8 cellular contexts compared by ENCODE assay signal in the genomic region with DNA sequence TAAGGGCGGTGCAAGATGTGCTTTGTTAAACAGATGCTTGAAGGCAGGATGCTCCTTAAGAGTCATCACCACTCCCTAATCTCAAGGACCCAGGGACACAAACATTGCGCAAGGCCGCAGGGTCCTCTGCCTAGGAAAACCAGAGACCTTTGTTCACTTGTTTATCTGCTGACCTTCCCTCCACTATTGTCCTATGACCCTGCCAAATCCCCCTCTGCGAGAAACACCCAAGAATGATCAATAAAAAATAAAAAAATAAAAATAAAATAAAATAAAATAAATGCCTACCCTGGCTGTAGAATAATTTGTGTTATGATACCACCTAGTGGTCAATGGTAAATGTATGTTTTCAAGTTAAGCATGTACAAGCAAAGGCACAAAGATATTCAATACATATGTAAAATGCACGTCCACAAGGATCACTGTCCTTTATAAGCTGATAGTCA. TPM values are rescaled to one million over a fixed set of nuclear protein-coding genes. Genes with fewer than 3 reads are reported as not detected.
DNase-seq lines count a peak whose midpoint lies in the region; ATAC-seq, FAIRE-seq and TF ChIP-seq lines count a peak whose summit lies in the region.
"Not testable (repeated sequence)": the region's sequence is repeated elsewhere in the genome, so short reads cannot be mapped to it uniquely, and the experiment has no call there.

No MANE protein-coding gene starts in this region.

- CTCF ChIA-PET in CD4-positive, alpha-beta T cell (lab: Charles Lee) = not testable (repeated sequence)
- CTCF ChIA-PET in RWPE1 (lab: Yijun Ruan, JAX) = interaction anchor here (0.6 kb wide), 1 partner anchor 39 kb away, joined by 3 read pairs; no protein-coding TSS in a partner anchor

- not testable (repeated sequence) for H3K36me3 ChIP-seq in body of pancreas (replicated peaks in 1 of 2; ENCODE audit: insufficient read depth in 1 of 2, low read depth in 2 of 2)

- H3K27ac Mint-ChIP-seq in CD4-positive, alpha-beta T cell; memory B cell; stimulated activated naive B cell treated with anti-CD40 and anti-IgM and Interleukin-4, amounts not matched to agents 10 μg/mL and 1 μg/mL and 100 μg/mL, for 72 hours: not testable (repeated sequence)

- H3K4me1 Mint-ChIP-seq in CD4-positive, alpha-beta T cell (ENCODE audit: low read depth); memory B cell; stimulated activated naive B cell treated with anti-CD40 and anti-IgM and Interleukin-4, amounts not matched to agents 10 μg/mL and 1 μg/mL and 100 μg/mL, for 72 hours: not testable (repeated sequence)

- 42% methylated on average over 5 of the region's 5 CpGs for WGBS in body of pancreas, 2 donors

- TF ChIP-seq CTCF in CD4-positive, alpha-beta T cell (IDR thresholded peaks at IDR 0.05) = peak; percentile 49
- TF ChIP-seq CTCF in RWPE1 (conservative IDR thresholded peaks at IDR 0.05; ENCODE audit: low read depth) (peak; percentile 36; the same call in 1 of the 2 replicates), body of pancreas (IDR thresholded peaks at IDR 0.05) (peak; percentile 24 to 82 (median 62))

- not testable (repeated sequence) for TF ChIP-seq POLR2A in body of pancreas (IDR thresholded peaks at IDR 0.05)

- not testable (repeated sequence) for H3K9me3 ChIP-seq in CD4-positive, alpha-beta T cell (ENCODE audit: control insufficient read depth, low read length); body of pancreas

- not testable (repeated sequence) for H3K9me3 Mint-ChIP-seq in CD4-positive, alpha-beta T cell; memory B cell; stimulated activated naive B cell treated with anti-CD40 and anti-IgM and Interleukin-4, amounts not matched to agents 10 μg/mL and 1 μg/mL and 100 μg/mL, for 72 hours

- not testable (repeated sequence) for H3K27me3 ChIP-seq in CD4-positive, alpha-beta T cell (ENCODE audit: control insufficient read depth, insufficient read depth, low read length); body of pancreas

- not testable (repeated sequence) for DNase-seq in CD4-positive, alpha-beta T cell; stimulated activated naive B cell treated with anti-CD40 and anti-IgM and Interleukin-4, amounts not matched to agents 10 μg/mL and 1 μg/mL and 100 μg/mL, for 72 hours
- peak; percentile 14 for DNase-seq in H4 (ENCODE audit: low spot score)
- peak in 2 of 3 experiments; percentile 13 to 47 for DNase-seq in NCI-H1417 (lab: John Stamatoyannopoulos, UW)
- peak; percentile 30 for DNase-seq in RWPE1 (ENCODE audit: low spot score)
- peak in 1 of 4 donors; percentile 3 for DNase-seq in body of pancreas
- DNase-seq in frontal cortex (ENCODE audit: low spot score in 2 of 2) = peak; percentile 61 to 64
- peak in 1 of 2 donors; percentile 22 for DNase-seq in memory B cell (ENCODE audit: low spot score in 2 of 2)

- FAIRE-seq in frontal cortex (lab: Jason Lieb, UNC) = peak; percentile 86

- not testable (repeated sequence) for H3K4me3 Mint-ChIP-seq in CD4-positive, alpha-beta T cell; memory B cell; stimulated activated naive B cell treated with anti-CD40 and anti-IgM and Interleukin-4, amounts not matched to agents 10 μg/mL and 1 μg/mL and 100 μg/mL, for 72 hours

- not testable (repeated sequence) for H3K27ac ChIP-seq in CD4-positive, alpha-beta T cell (ENCODE audit: low read depth, low read length); RWPE1; body of pancreas

- not testable (repeated sequence) for H3K36me3 Mint-ChIP-seq in CD4-positive, alpha-beta T cell (ENCODE audit: low read depth); memory B cell; stimulated activated naive B cell treated with anti-CD40 and anti-IgM and Interleukin-4, amounts not matched to agents 10 μg/mL and 1 μg/mL and 100 μg/mL, for 72 hours

- H3K4me1 ChIP-seq in body of pancreas = not testable (repeated sequence)

- H3K4me3 ChIP-seq in body of pancreas = not testable (repeated sequence)

- intact Hi-C loops in CD4-positive, alpha-beta T cell (cut with DNase I, micrococcal nuclease) = loop anchor here (1.0 to 10.0 kb wide), 3 partner anchors 154 to 487 kb away; no protein-coding TSS in a partner anchor
- intact Hi-C loops in body of pancreas (cut with DNase I) = loop anchor here (5.0 to 10.0 kb wide), 2 partner anchors 152 to 490 kb away; no protein-coding TSS in a partner anchor

- H3K27me3 Mint-ChIP-seq in CD4-positive, alpha-beta T cell; memory B cell; stimulated activated naive B cell treated with anti-CD40 and anti-IgM and Interleukin-4, amounts not matched to agents 10 μg/mL and 1 μg/mL and 100 μg/mL, for 72 hours: not testable (repeated sequence)

- POLR2A ChIA-PET in CD4-positive, alpha-beta T cell (lab: Charles Lee); RWPE1 (lab: Yijun Ruan, JAX; ENCODE audit: low non-redundant PET): not testable (repeated sequence)

- peak; percentile 55 for ATAC-seq in CD4-positive, alpha-beta T cell (ENCODE audit: poor library complexity)
- ATAC-seq in body of pancreas (peak; percentile 53), memory B cell (ENCODE audit: low read depth) (peak; percentile 69)
- ATAC-seq in stimulated activated naive B cell treated with anti-CD40 and anti-IgM and Interleukin-4, amounts not matched to agents 10 μg/mL and 1 μg/mL and 100 μg/mL, for 72 hours (replicated peaks) = peak; percentile 69 to 78

RNA-seq across cellular contexts. Expression of a gene that starts 20.3 kb away (rescaled TPM):
- 10 to 100 TPM; 31.3 to 42.0 TPM for total RNA-seq in CD4-positive, alpha-beta T cell
- total RNA-seq in H4 (2014; rRNA removed; shearing (Covaris generic)) = 13.4 and 20.3 TPM in 2 replicates
- total RNA-seq in body of pancreas (10 to 100 TPM; 10.4 to 22.1 TPM), frontal cortex (47.7 TPM)
